In genomic region chr18:23503038-23503966, GRCh38 we compare ENCODE assay signal across 8 cellular contexts. TPM values are rescaled to one million over a fixed set of nuclear protein-coding genes. Genes with fewer than 3 reads are reported as not detected.
DNase-seq lines count a peak whose midpoint lies in the region; ATAC-seq and TF ChIP-seq lines count a peak whose summit lies in the region.

Gene RMC1 (plus strand): TSS chr18:23503511. CDS start chr18:23503619, 108 bp downstream.

- H3K4me3 ChIP-seq in left lung: peak within 1 kb of the TSS; percentile 80 to 98

- no peaks in the 10 kb centered on the region for H3K9me3 ChIP-seq in left lung

- peak within 1 kb of the TSS; percentile 91 to 97 for H3K27ac ChIP-seq in left lung

- peak; percentile 73 to 95 (median 92) for DNase-seq in C1 segment of cervical spinal cord (lab: John Stamatoyannopoulos, UW)
- peak; percentile 61 for DNase-seq in GM19240 (ENCODE audit: insufficient read length, low spot score)
- peak; percentile 68 for DNase-seq in NCI-H526 treated with DMSO at 0.1 percent for 48 hours (lab: John Stamatoyannopoulos, UW)
- DNase-seq in activated CD4-positive, alpha-beta T cell treated with anti-CD3 and anti-CD28 coated beads, Interleukin-2, amount 50 U/mL, for 1 hour: peak; percentile 98
- peak; percentile 89 for DNase-seq in dedifferentiated amniotic fluid mesenchymal stem cell (ENCODE audit: extremely low spot score)
- DNase-seq in left lung: peak; percentile 97 to 100
- peak; percentile 96 for DNase-seq in stimulated activated CD4-positive, alpha-beta T cell treated with anti-CD3 and anti-CD28 coated beads, Interleukin-2, amount 100 ng/mL, for 4 hours (ENCODE audit: low read depth)

- H3K4me1 ChIP-seq in left lung: peaks cover 10 to 67% of the 10 kb centered on the region in 2 donors

- intact Hi-C loops in left lung (cut with DNase I): no loop called here

- ATAC-seq in HG03457 (IDR thresholded peaks at IDR 0.05; ENCODE audit: unreplicated experiment): peak; percentile 65
- ATAC-seq in left lung: peak; percentile 96

- peaks cover 0 to 17% of the 10 kb centered on the region in 2 donors for H3K36me3 ChIP-seq in left lung

- no peaks in the 10 kb centered on the region for H3K27me3 ChIP-seq in left lung

- TF ChIP-seq CTCF in left lung (IDR thresholded peaks at IDR 0.05): no peak

RNA-seq across cellular contexts. Expression of gene RMC1, which starts in this region (rescaled TPM):
- total RNA-seq in left lung: 10 to 100 TPM; 37.6 to 37.9 TPM

Comparison
In these comparisons a context has a peak if more than half of its experiments do, and no peak if none do; other contexts are left out.
1. Peak in every context shown above with its lines: DNase-seq, ATAC-seq, H3K4me3 ChIP-seq and H3K27ac ChIP-seq.